ENCODE assay signal across 9 cellular contexts in the genomic region with DNA sequence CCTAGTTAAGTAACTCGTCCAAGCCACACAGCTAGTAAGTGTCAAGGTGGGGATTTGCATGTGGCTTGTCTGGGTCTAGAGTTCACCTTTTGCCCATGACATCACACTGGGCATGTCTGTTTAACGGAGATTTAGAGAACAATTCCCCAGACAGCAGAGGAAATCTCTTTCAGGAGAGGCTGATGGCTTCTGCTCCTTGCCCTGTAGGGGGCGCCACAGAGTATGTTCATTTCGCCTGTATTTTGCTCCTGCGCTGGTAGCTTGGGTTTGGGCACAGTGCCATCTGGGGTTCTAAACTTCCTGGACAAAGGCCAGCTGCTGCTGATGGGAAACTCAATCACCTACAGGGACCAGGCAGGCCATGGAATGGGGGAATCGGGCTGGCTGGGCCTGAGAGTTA. TPM values are rescaled to one million over a fixed set of nuclear protein-coding genes. Genes with fewer than 3 reads are reported as not detected.
DNase-seq lines count a peak whose midpoint lies in the region; ATAC-seq and TF ChIP-seq lines count a peak whose summit lies in the region.
"Had no signal": no experiment of that assay in that cellular context is flagged by ENCODE, and none has a peak within 500 bp of the region (broad histone marks: within the 10 kb centered on the region; RNA-seq: fewer than 3 reads in every experiment).

No MANE protein-coding gene starts in this region.

- no peaks in the 10 kb centered on the region for H3K4me1 ChIP-seq in DND-41 (ENCODE audit: insufficient read depth, low read length)
- H3K4me1 ChIP-seq: SJSA1 had no signal

- ATAC-seq in DND-41 (ENCODE audit: insufficient read depth, low read depth), result no peak
- no peak for ATAC-seq in GM21367 (IDR thresholded peaks at IDR 0.05; ENCODE audit: unreplicated experiment)
- ATAC-seq in GM21619 (IDR thresholded peaks at IDR 0.05; ENCODE audit: unreplicated experiment), result no peak

- no peak overlapping the region for H3K4me3 ChIP-seq in DND-41 (ENCODE audit: low read depth in 1 of 2, low read length in 2 of 2)
- H3K4me3 ChIP-seq: SJSA1 had no signal

- H2AFZ ChIP-seq in DND-41 (ENCODE audit: low read depth, low read length), result no peak overlapping the region

- DNase-seq in DND-41 (peak; percentile 27), KBM-7 (peak; percentile 44), neural crest cell (ENCODE audit: low read depth, low spot score) (peak; percentile 23), glomerular visceral epithelial cell (ENCODE audit: extremely low spot score) (no peak), NCI-H128 (lab: John Stamatoyannopoulos, UW; ENCODE audit: unreplicated experiment) (no peak)
- DNase-seq in activated naive CD4-positive, alpha-beta T cell treated with Interleukin-2 at 50 U/mL for 16 hours, result peak; percentile 31

- no peaks in the 10 kb centered on the region for H3K9me3 Mint-ChIP-seq in neural crest cell

- no peak overlapping the region for H3K4me3 Mint-ChIP-seq in neural crest cell

- in situ Hi-C loops in KBM-7 (cut with MboI; ENCODE audit: low pct_unique_long_range_greater_than_20kb, low sequenced_read_pairs), result no loop called here

- H3K27ac Mint-ChIP-seq in neural crest cell (ENCODE audit: unreplicated experiment), result no peak overlapping the region

- TF ChIP-seq CTCF in DND-41 (IDR thresholded peaks at IDR 0.05; ENCODE audit: borderline replicate concordance, extremely low read depth, low read length, poor library complexity, severe bottlenecking) (peak; percentile 73), neural crest cell (conservative IDR thresholded peaks at IDR 0.05) (peak; percentile 57)

- H3K27me3 Mint-ChIP-seq in neural crest cell (ENCODE audit: low read depth), result peaks cover 22% of the 10 kb centered on the region

- no peaks in the 10 kb centered on the region for H3K36me3 Mint-ChIP-seq in neural crest cell (ENCODE audit: low read depth)

- H3K27ac ChIP-seq in DND-41 (ENCODE audit: low read length), result no peak overlapping the region
- H3K27ac ChIP-seq: SJSA1 had no signal

- H3K4me1 Mint-ChIP-seq in neural crest cell, result no peaks in the 10 kb centered on the region

- no peaks in the 10 kb centered on the region for H3K27me3 ChIP-seq in DND-41 (ENCODE audit: insufficient read depth, low read length, poor library complexity)
- H3K27me3 ChIP-seq: SJSA1 had no signal

- no peaks in the 10 kb centered on the region for H4K20me1 ChIP-seq in DND-41 (ENCODE audit: insufficient read depth, low read length)

- no peaks in the 10 kb centered on the region for H3K79me2 ChIP-seq in DND-41 (ENCODE audit: insufficient read depth, low read length)

- H3K36me3 ChIP-seq in DND-41 (ENCODE audit: insufficient read depth, low read length), result no peaks in the 10 kb centered on the region
- H3K36me3 ChIP-seq: SJSA1 had no signal

- H3K9ac ChIP-seq in DND-41 (ENCODE audit: low read depth, low read length), result no peak overlapping the region

- H3K9me3 ChIP-seq in DND-41 (ENCODE audit: insufficient read depth, low read length, severe bottlenecking), result no peaks in the 10 kb centered on the region
- H3K9me3 ChIP-seq: SJSA1 had no signal

- no peak overlapping the region for H3K4me2 ChIP-seq in DND-41 (ENCODE audit: insufficient read depth, low read length)

RNA-seq across cellular contexts. Expression of gene OTOA, which starts 20.4 kb away (rescaled TPM):
- 0.21 and 0.34 TPM in 2 replicates for total RNA-seq in neural crest cell
- total RNA-seq: SJSA1 had no signal

RNA-seq across cellular contexts. Expression of gene IGSF6, which starts 31.8 kb away (rescaled TPM):
- total RNA-seq in neural crest cell, result not detected in 2 replicates
- total RNA-seq: SJSA1 had no signal

Comparison
In these comparisons a context has a peak if more than half of its experiments do, and no peak if none do; other contexts are left out.
1. DNase-seq: peak in DND-41 (single experiment), KBM-7 (single experiment), activated naive CD4-positive, alpha-beta T cell treated with Interleukin-2 at 50 U/mL for 16 hours (single experiment) and neural crest cell (single experiment); none in glomerular visceral epithelial cell (single experiment) and NCI-H128 (single experiment).